ENCODE assay signal across 25 cellular contexts in the genomic region with DNA sequence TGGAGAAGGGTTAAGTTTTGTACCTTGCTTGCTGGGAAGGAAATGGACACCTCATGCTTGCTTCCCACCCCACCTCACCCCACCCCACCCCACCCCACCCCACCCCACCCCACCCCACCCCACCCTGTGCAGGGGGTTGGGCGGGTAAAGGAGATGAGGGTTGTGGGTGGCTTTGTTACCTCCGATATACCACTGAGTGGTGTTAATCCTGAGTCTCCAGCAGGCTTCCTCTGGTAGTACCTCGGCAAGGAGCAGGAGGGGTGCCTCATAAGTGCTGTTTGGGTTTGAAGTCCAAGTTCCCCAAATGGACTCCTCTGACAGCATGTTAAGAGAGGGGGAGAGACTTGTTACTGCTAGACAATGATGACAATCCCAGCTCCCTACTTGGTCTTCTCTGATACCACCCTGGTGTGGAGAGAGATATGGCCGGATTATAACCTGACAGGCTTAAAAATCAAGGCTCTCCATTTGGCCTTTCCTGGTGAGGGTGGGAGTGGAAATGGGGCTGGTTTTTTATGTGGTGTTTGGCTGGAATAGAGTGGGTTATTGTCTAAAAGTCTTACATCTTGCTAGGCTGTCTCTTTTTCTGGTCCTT. TPM values are rescaled to one million over a fixed set of nuclear protein-coding genes. Genes with fewer than 3 reads are reported as not detected.
DNase-seq lines count a peak whose midpoint lies in the region; ATAC-seq and TF ChIP-seq lines count a peak whose summit lies in the region.
"Had no signal": no experiment of that assay in that cellular context is flagged by ENCODE, and none has a peak within 500 bp of the region (broad histone marks: within the 10 kb centered on the region; RNA-seq: fewer than 3 reads in every experiment).

No MANE protein-coding gene starts in this region.

- H3K27ac Mint-ChIP-seq in activated naive CD4-positive, alpha-beta T cell treated with anti-CD3 and anti-CD28 coated beads, Interleukin-2, amount 50 U/mL, for 24 hours, result peak overlapping the region; percentile 35
- no peak overlapping the region for H3K27ac Mint-ChIP-seq in activated naive CD4-positive, alpha-beta T cell treated with anti-CD3 and anti-CD28 coated beads, Interleukin-2, amount 50 U/mL, for 72 hours
- peak overlapping the region; percentile 12 for H3K27ac Mint-ChIP-seq in glutamatergic neuron (ENCODE audit: unreplicated experiment)
- peak overlapping the region; percentile 44 for H3K27ac Mint-ChIP-seq in stimulated activated memory B cell treated with anti-CD40 and anti-IgM and Interleukin-4, amounts not matched to agents 10 μg/mL and 1 μg/mL and 100 μg/mL, for 72 hours
- H3K27ac Mint-ChIP-seq: activated CD4-positive, alpha-beta T cell treated with anti-CD3 and anti-CD28 coated beads, Interleukin-2, amount 10 ng/mL, durations not matched to agents 7 days and 5 days had no signal

- ATAC-seq in activated naive CD4-positive, alpha-beta T cell treated with anti-CD3 and anti-CD28 coated beads, Interleukin-2, amount 50 U/mL, for 72 hours, result no peak
- ATAC-seq in stimulated activated memory B cell treated with anti-CD40 and anti-IgM and Interleukin-4, amounts not matched to agents 10 μg/mL and 1 μg/mL and 100 μg/mL, for 72 hours, result no peak
- ATAC-seq in HG03045 (IDR thresholded peaks at IDR 0.05; ENCODE audit: unreplicated experiment), result no peak
- ATAC-seq: pancreas; right lobe of liver; stimulated activated naive CD8-positive, alpha-beta T cell treated with anti-CD3 and anti-CD28 coated beads, Interleukin-15, amount 100 ng/mL, for 72 hours had no signal

- no peaks in the 10 kb centered on the region for H3K9me3 Mint-ChIP-seq in activated naive CD4-positive, alpha-beta T cell treated with anti-CD3 and anti-CD28 coated beads, Interleukin-2, amount 50 U/mL, for 24 hours
- H3K9me3 Mint-ChIP-seq in activated naive CD4-positive, alpha-beta T cell treated with anti-CD3 and anti-CD28 coated beads, Interleukin-2, amount 50 U/mL, for 72 hours, result no peaks in the 10 kb centered on the region
- no peaks in the 10 kb centered on the region for H3K9me3 Mint-ChIP-seq in glutamatergic neuron (ENCODE audit: unreplicated experiment)
- no peaks in the 10 kb centered on the region for H3K9me3 Mint-ChIP-seq in stimulated activated memory B cell treated with anti-CD40 and anti-IgM and Interleukin-4, amounts not matched to agents 10 μg/mL and 1 μg/mL and 100 μg/mL, for 72 hours
- H3K9me3 Mint-ChIP-seq: activated CD4-positive, alpha-beta T cell treated with anti-CD3 and anti-CD28 coated beads, Interleukin-2, amount 10 ng/mL, durations not matched to agents 7 days and 5 days; nephron; stimulated activated naive CD8-positive, alpha-beta T cell treated with anti-CD3 and anti-CD28 coated beads, Interleukin-15, amount 100 ng/mL, for 72 hours had no signal

- peaks cover 10% of the 10 kb centered on the region; the same call in 1 of the 2 replicates for H3K36me3 ChIP-seq in HUES6 (ENCODE audit: control insufficient read depth, insufficient read depth, low read length)
- H3K36me3 ChIP-seq in suprapubic skin, result peaks cover 9% of the 10 kb centered on the region
- H3K36me3 ChIP-seq: breast epithelium, pancreas, right lobe of liver, transverse colon had no signal

- no peak for TF ChIP-seq CTCF in glutamatergic neuron (IDR thresholded peaks at IDR 0.05; ENCODE audit: partially characterized antibody, unreplicated experiment)
- no peak for TF ChIP-seq CTCF in suprapubic skin (IDR thresholded peaks at IDR 0.05)

- H3K36me3 Mint-ChIP-seq in activated naive CD4-positive, alpha-beta T cell treated with anti-CD3 and anti-CD28 coated beads, Interleukin-2, amount 50 U/mL, for 24 hours, result peaks cover 6% of the 10 kb centered on the region
- H3K36me3 Mint-ChIP-seq in activated naive CD4-positive, alpha-beta T cell treated with anti-CD3 and anti-CD28 coated beads, Interleukin-2, amount 50 U/mL, for 72 hours, result peaks cover 0 to 6% of the 10 kb centered on the region in 2 donors
- H3K36me3 Mint-ChIP-seq in glutamatergic neuron (ENCODE audit: unreplicated experiment), result no peaks in the 10 kb centered on the region
- H3K36me3 Mint-ChIP-seq in stimulated activated memory B cell treated with anti-CD40 and anti-IgM and Interleukin-4, amounts not matched to agents 10 μg/mL and 1 μg/mL and 100 μg/mL, for 72 hours, result peaks cover 18% of the 10 kb centered on the region

- WGBS in suprapubic skin, result 90% methylated on average over 4 of the region's 4 CpGs

- no peak for TF ChIP-seq EP300 in suprapubic skin (IDR thresholded peaks at IDR 0.05)

- H3K4me1 ChIP-seq in HUES6 (ENCODE audit: control insufficient read depth, insufficient read depth, low read length), result peaks cover 7% of the 10 kb centered on the region; the same call in 1 of the 2 replicates
- H3K4me1 ChIP-seq in suprapubic skin, result peaks cover 12% of the 10 kb centered on the region
- H3K4me1 ChIP-seq: breast epithelium, pancreas had no signal

- H3K27me3 ChIP-seq in HUES6 (ENCODE audit: control insufficient read depth, insufficient read depth, low read length) (no peaks in the 10 kb centered on the region), suprapubic skin (no peaks in the 10 kb centered on the region)
- H3K27me3 ChIP-seq: breast epithelium, heart left ventricle, pancreas, right lobe of liver, SJSA1, transverse colon had no signal

- H3K27ac ChIP-seq in HUES6 (ENCODE audit: low read depth, low read length), result no peak overlapping the region
- H3K27ac ChIP-seq in suprapubic skin, result no peak overlapping the region
- H3K27ac ChIP-seq: breast epithelium, pancreas, right lobe of liver, SJSA1, transverse colon had no signal

- H3K4me3 Mint-ChIP-seq in activated naive CD4-positive, alpha-beta T cell treated with anti-CD3 and anti-CD28 coated beads, Interleukin-2, amount 50 U/mL, for 24 hours, result no peak overlapping the region
- no peak overlapping the region for H3K4me3 Mint-ChIP-seq in glutamatergic neuron (ENCODE audit: unreplicated experiment)
- H3K4me3 Mint-ChIP-seq in stimulated activated memory B cell treated with anti-CD40 and anti-IgM and Interleukin-4, amounts not matched to agents 10 μg/mL and 1 μg/mL and 100 μg/mL, for 72 hours, result no peak overlapping the region
- H3K4me3 Mint-ChIP-seq: activated CD4-positive, alpha-beta T cell treated with anti-CD3 and anti-CD28 coated beads, Interleukin-2, amount 10 ng/mL, durations not matched to agents 7 days and 5 days; nephron; stimulated activated naive CD8-positive, alpha-beta T cell treated with anti-CD3 and anti-CD28 coated beads, Interleukin-15, amount 100 ng/mL, for 72 hours had no signal

- no peaks in the 10 kb centered on the region for H3K27me3 Mint-ChIP-seq in activated naive CD4-positive, alpha-beta T cell treated with anti-CD3 and anti-CD28 coated beads, Interleukin-2, amount 50 U/mL, for 24 hours
- H3K27me3 Mint-ChIP-seq in glutamatergic neuron (ENCODE audit: unreplicated experiment), result no peaks in the 10 kb centered on the region
- no peaks in the 10 kb centered on the region for H3K27me3 Mint-ChIP-seq in stimulated activated memory B cell treated with anti-CD40 and anti-IgM and Interleukin-4, amounts not matched to agents 10 μg/mL and 1 μg/mL and 100 μg/mL, for 72 hours
- H3K27me3 Mint-ChIP-seq: activated CD4-positive, alpha-beta T cell treated with anti-CD3 and anti-CD28 coated beads, Interleukin-2, amount 10 ng/mL, durations not matched to agents 7 days and 5 days; stimulated activated naive CD8-positive, alpha-beta T cell treated with anti-CD3 and anti-CD28 coated beads, Interleukin-15, amount 100 ng/mL, for 72 hours had no signal

- peak overlapping the region; percentile 11 for H3K9ac ChIP-seq in HUES6 (ENCODE audit: low read length)

- TF ChIP-seq POLR2A in suprapubic skin (IDR thresholded peaks at IDR 0.05), result no peak

- no peaks in the 10 kb centered on the region for H3K9me3 ChIP-seq in HUES6 (ENCODE audit: control insufficient read depth, insufficient read depth, low read depth, low read length)
- H3K9me3 ChIP-seq in suprapubic skin, result no peaks in the 10 kb centered on the region
- H3K9me3 ChIP-seq: breast epithelium, Caco-2, heart left ventricle, pancreas, right lobe of liver, SJSA1, transverse colon had no signal

- H3K4me3 ChIP-seq in HUES6 (ENCODE audit: low read depth, low read length) (no peak overlapping the region), suprapubic skin (no peak overlapping the region)
- H3K4me3 ChIP-seq: breast epithelium, heart left ventricle, pancreas, right lobe of liver, SJSA1, transverse colon had no signal

- peaks cover 26% of the 10 kb centered on the region for H3K4me1 Mint-ChIP-seq in activated naive CD4-positive, alpha-beta T cell treated with anti-CD3 and anti-CD28 coated beads, Interleukin-2, amount 50 U/mL, for 24 hours
- no peaks in the 10 kb centered on the region for H3K4me1 Mint-ChIP-seq in glutamatergic neuron (ENCODE audit: low read depth, unreplicated experiment)
- peaks cover 22% of the 10 kb centered on the region for H3K4me1 Mint-ChIP-seq in stimulated activated memory B cell treated with anti-CD40 and anti-IgM and Interleukin-4, amounts not matched to agents 10 μg/mL and 1 μg/mL and 100 μg/mL, for 72 hours

- DNase-seq in activated naive CD4-positive, alpha-beta T cell treated with anti-CD3 and anti-CD28 coated beads, Interleukin-2, amount 50 U/mL, for 72 hours (ENCODE audit: low spot score in 2 of 2), result no peak
- DNase-seq in glutamatergic neuron (no peak), suprapubic skin (ENCODE audit: low spot score in 2 of 2) (no peak), Ammon's horn (ENCODE audit: low spot score) (no peak)
- DNase-seq: activated CD4-positive, alpha-beta T cell treated with anti-CD3 and anti-CD28 coated beads, Interleukin-2, amount 10 ng/mL, durations not matched to agents 7 days and 5 days; amniotic stem cell; Caco-2; DND-41; heart left ventricle; NCI-H1105 treated with DMSO at 0.1 percent for 48 hours; NCI-H2029 treated with DMSO at 0.1 percent for 48 hours; NCI-H2227 treated with DMSO at 0.1 percent for 48 hours; pancreas; right lobe of liver; stimulated activated CD4-positive, alpha-beta T cell treated with anti-CD3 and anti-CD28 coated beads, Interleukin-12 subunit alpha, Interleukin-12 subunit beta, amount 100 ng/mL, for 4 hours; stimulated activated naive CD8-positive, alpha-beta T cell treated with anti-CD3 and anti-CD28 coated beads, Interleukin-15, amount 100 ng/mL, for 72 hours; T-helper 1 cell; transverse colon had no signal

RNA-seq across cellular contexts. Expression of a gene that starts 11.7 kb away (rescaled TPM):
- total RNA-seq in activated naive CD4-positive, alpha-beta T cell treated with anti-CD3 and anti-CD28 coated beads, Interleukin-2, amount 50 U/mL, for 72 hours, result 10 to 100 TPM; 24.9 to 32.2 TPM
- total RNA-seq in glutamatergic neuron (ENCODE audit: unreplicated experiment), result 32.8 TPM
- 10 to 100 TPM; 20.3 to 29.1 (median 22.8) TPM for total RNA-seq in suprapubic skin

Comparison
In these comparisons a context has a peak if more than half of its experiments do, and no peak if none do; other contexts are left out.
1. H3K27ac Mint-ChIP-seq: peak in activated naive CD4-positive, alpha-beta T cell treated with anti-CD3 and anti-CD28 coated beads, Interleukin-2, amount 50 U/mL, for 24 hours (single experiment), glutamatergic neuron (single experiment) and stimulated activated memory B cell treated with anti-CD40 and anti-IgM and Interleukin-4, amounts not matched to agents 10 μg/mL and 1 μg/mL and 100 μg/mL, for 72 hours (single experiment); none in activated naive CD4-positive, alpha-beta T cell treated with anti-CD3 and anti-CD28 coated beads, Interleukin-2, amount 50 U/mL, for 72 hours (0 of 2).